In the genomic region with DNA sequence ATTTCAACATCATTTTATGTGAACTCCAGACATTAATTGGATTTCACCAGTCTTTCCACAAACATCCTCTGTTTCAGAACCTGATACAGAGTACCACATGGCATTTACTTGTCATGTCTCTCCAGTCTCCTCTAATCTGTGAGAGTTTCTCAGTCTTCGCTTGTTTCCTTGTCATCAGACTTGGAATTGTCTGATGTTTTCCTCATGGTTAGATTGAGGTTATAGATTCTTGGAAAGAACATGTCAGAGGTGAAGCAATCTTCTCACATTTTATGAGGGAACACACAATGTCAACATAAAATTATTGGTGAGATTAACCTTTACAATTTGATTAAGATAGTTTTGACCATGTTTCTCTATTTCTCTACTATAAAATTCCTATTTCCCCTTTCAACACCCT, we compare ENCODE assay signal across 21 cellular contexts.
DNase-seq lines count a peak whose midpoint lies in the region; ATAC-seq, FAIRE-seq and TF ChIP-seq lines count a peak whose summit lies in the region.
"Had no signal": no experiment of that assay in that cellular context is flagged by ENCODE, and none has a peak within 500 bp of the region (broad histone marks: within the 10 kb centered on the region; RNA-seq: fewer than 3 reads in every experiment).

No MANE protein-coding gene starts in this region.

- no peaks in the 10 kb centered on the region for H3K79me2 ChIP-seq in OCI-LY7 (ENCODE audit: insufficient read depth, low read depth, low read length)

- POLR2A ChIA-PET in OCI-LY7 (lab: Charles Lee) = no interaction called here

- 0 out of 2 replicates have a peak overlapping the region, but pooled peaks have one; percentile 21 for H2AFZ ChIP-seq in OCI-LY7 (ENCODE audit: low read length)
- H2AFZ ChIP-seq: GM23338 had no signal

- no peaks in the 10 kb centered on the region for H3K36me3 ChIP-seq in OCI-LY7 (ENCODE audit: insufficient read depth, low read length)
- H3K36me3 ChIP-seq in mucosa of descending colon (ENCODE audit: low read depth) = no peaks in the 10 kb centered on the region
- H3K36me3 ChIP-seq: BLaER1, HAP-1 had no signal

- no TSS peak for BruUV-seq in OCI-LY7 (replicated peaks; lab: Mats Ljungman, UMichigan)

- ATAC-seq in mucosa of descending colon = peak; percentile 55
- ATAC-seq: CD8-positive, alpha-beta T cell; GM12878; GM23338 had no signal

- no peak overlapping the region for H3K4me2 ChIP-seq in OCI-LY7 (ENCODE audit: low read length)
- H3K4me2 ChIP-seq: BLaER1, GM23338 had no signal

- no peak for FAIRE-seq in urothelium cell line (lab: Jason Lieb, UNC)
- FAIRE-seq: A204.1, G401.6, GM12878, GM19239 had no signal

- intact Hi-C loops in OCI-LY7 (cut with micrococcal nuclease; ENCODE audit: unreplicated experiment) = no loop called here
- intact Hi-C loops in mucosa of descending colon (cut with DNase I, micrococcal nuclease) = no loop called here

- H3K9me2 ChIP-seq in OCI-LY7 (ENCODE audit: insufficient read depth, low read length) = no peaks in the 10 kb centered on the region

- DNase-seq in NCI-H82 (lab: John Stamatoyannopoulos, UW) (peak; percentile 5), NCI-H82 treated with DMSO at 0.1 percent for 48 hours (lab: John Stamatoyannopoulos, UW; ENCODE audit: unreplicated experiment) (no peak), OCI-LY7 (ENCODE audit: low spot score) (no peak), mucosa of descending colon (no peak), NCI-H1694 (lab: John Stamatoyannopoulos, UW) (no peak), urothelium cell line (ENCODE audit: low spot score) (no peak)
- DNase-seq: Caco-2; CD4-positive, CD25-positive, alpha-beta regulatory T cell; CD8-positive, alpha-beta T cell; DMS153; DND-41; HFFc6 had no signal

- H3K9me3 ChIP-seq in OCI-LY7 (ENCODE audit: low read length) (peaks cover 19% of the 10 kb centered on the region; the same call in 1 of the 2 replicates), mucosa of descending colon (no peaks in the 10 kb centered on the region)
- H3K9me3 ChIP-seq: Caco-2 had no signal

- H4K20me1 ChIP-seq in OCI-LY7 (ENCODE audit: insufficient read depth, low read length) = no peaks in the 10 kb centered on the region
- H4K20me1 ChIP-seq: BLaER1 had no signal

- peaks cover 5% of the 10 kb centered on the region for H3K4me1 ChIP-seq in OCI-LY7 (ENCODE audit: insufficient read depth, low read length, poor library complexity, severe bottlenecking)
- no peaks in the 10 kb centered on the region for H3K4me1 ChIP-seq in mucosa of descending colon (ENCODE audit: low read depth)
- H3K4me1 ChIP-seq: BLaER1, Caco-2, HAP-1 had no signal

- H3K4me3 ChIP-seq in OCI-LY7 (ENCODE audit: low read depth, low read length, poor library complexity, severe bottlenecking) (no peak overlapping the region), mucosa of descending colon (no peak overlapping the region)
- H3K4me3 ChIP-seq: BLaER1, GM12878, GM23338, HAP-1 had no signal

- H3K27ac ChIP-seq in OCI-LY7 (ENCODE audit: low read depth, low read length, poor library complexity, severe bottlenecking) = no peak overlapping the region
- H3K27ac ChIP-seq: 22Rv1, BLaER1, C4-2B had no signal

- CTCF ChIA-PET in OCI-LY7 (lab: Charles Lee; ENCODE audit: unreplicated experiment) = no interaction called here

- TF ChIP-seq CTCF in OCI-LY7 (conservative IDR thresholded peaks at IDR 0.05; ENCODE audit: low read length) = no peak
- no peak for TF ChIP-seq CTCF in mucosa of descending colon (IDR thresholded peaks at IDR 0.05)
